ENCODE assay signal across 3 cellular contexts in genomic region chr18:23406271-23406787, GRCh38.
TF ChIP-seq lines count a peak whose summit lies in the region.

No MANE protein-coding gene starts in this region.

TF ChIP-seq in A549, 52 proteins besides CTCF, POLR2A, EP300 and RAD21 (continued from another document):
- TF ChIP-seq PBX3 (IDR thresholded peaks at IDR 0.05) (no peak), CBX8 (IDR thresholded peaks at IDR 0.05) (no peak)

TF ChIP-seq in HEK293, 187 proteins besides CTCF, POLR2A, EP300 and RAD21 (continued from another document):
- TF ChIP-seq ZNF518A (tag by site-specific recombination; conservative IDR thresholded peaks at IDR 0.05; ENCODE audit: low read depth): no peak
- TF ChIP-seq SETDB1 (IDR thresholded peaks at IDR 0.05; ENCODE audit: insufficient read length, low read length): no peak

TF ChIP-seq in GM12878, 131 proteins besides CTCF, POLR2A, EP300 and RAD21 (continued from another document):
- no peak for TF ChIP-seq FOS (IDR thresholded peaks at IDR 0.05; ENCODE audit: borderline replicate concordance, extremely low read depth, insufficient read length)
- TF ChIP-seq TCF7 (IDR thresholded peaks at IDR 0.05; ENCODE audit: borderline replicate concordance): no peak
- TF ChIP-seq SREBF1 (IDR thresholded peaks at IDR 0.05; ENCODE audit: low read length): no peak
- TF ChIP-seq POLR2AphosphoS5 (IDR thresholded peaks at IDR 0.05; ENCODE audit: low read length): no peak
- TF ChIP-seq MYB (IDR thresholded peaks at IDR 0.05; ENCODE audit: borderline replicate concordance, low read depth, low read length): no peak
